Comparison of ENCODE assay signal across 16 cellular contexts in the genomic region with DNA sequence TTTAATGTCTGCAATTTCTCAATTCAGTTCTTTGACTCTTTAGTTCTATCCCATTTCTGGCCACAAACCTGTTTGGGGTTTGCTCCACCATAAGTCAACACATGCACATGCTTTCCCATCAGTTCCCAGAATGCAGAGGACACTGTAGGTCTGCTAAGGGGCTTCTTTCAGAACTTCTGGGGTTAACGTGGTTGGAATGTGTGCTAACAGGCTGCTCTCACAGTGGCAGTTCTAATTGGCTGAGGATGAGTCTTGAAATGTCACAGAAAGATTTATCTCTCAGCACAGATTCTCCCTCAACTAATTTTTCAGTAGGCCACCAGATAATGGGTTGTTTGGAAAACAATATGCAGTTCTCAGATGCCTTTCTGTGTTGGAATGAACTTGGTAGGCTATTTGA.
"Had no signal": no experiment of that assay in that cellular context is flagged by ENCODE, and none has a peak within 500 bp of the region (broad histone marks: within the 10 kb centered on the region; RNA-seq: fewer than 3 reads in every experiment).

No MANE protein-coding gene starts in this region.

- H3K27me3 ChIP-seq: esophagus squamous epithelium, gastrocnemius medialis, heart right ventricle, right atrium auricular region, spleen, tibial nerve, vagina had no signal

- ATAC-seq: activated CD8-positive, alpha-beta memory T cell treated with anti-CD3 and anti-CD28 coated beads, Interleukin-2, amount 10 ng/mL, durations not matched to agents 7 days and 5 days; gastrocnemius medialis; heart right ventricle; stimulated activated memory B cell treated with anti-CD40 and anti-IgM and Interleukin-4, amounts not matched to agents 10 μg/mL and 1 μg/mL and 100 μg/mL, for 72 hours had no signal

- H3K36me3 ChIP-seq: esophagus squamous epithelium, gastrocnemius medialis, heart right ventricle, left ventricle myocardium inferior, right atrium auricular region, spleen, tibial nerve, vagina had no signal

- H3K4me1 ChIP-seq: gastrocnemius medialis, spleen, vagina had no signal

- H3K27ac ChIP-seq: gastrocnemius medialis, spleen, vagina had no signal

- H3K9me3 ChIP-seq: gastrocnemius medialis, left ventricle myocardium inferior, right atrium auricular region, tibial nerve, vagina had no signal

- H3K4me3 ChIP-seq: esophagus squamous epithelium, gastrocnemius medialis, heart right ventricle, left ventricle myocardium inferior, right atrium auricular region, spleen, tibial nerve, vagina had no signal

- DNase-seq: activated CD4-positive, alpha-beta T cell treated with anti-CD3 and anti-CD28 coated beads, Interleukin-2, amount 50 U/mL, for 4 hours; activated CD8-positive, alpha-beta memory T cell treated with anti-CD3 and anti-CD28 coated beads, Interleukin-2, amount 10 ng/mL, durations not matched to agents 7 days and 5 days; activated effector memory CD4-positive, alpha-beta T cell treated with Interleukin-2 at 50 U/mL for 16 hours; activated T-cell treated with anti-CD3 and anti-CD28 coated beads, Interleukin-2, amount 50 U/mL, for 24 hours; esophagus squamous epithelium; gastrocnemius medialis; heart right ventricle; kidney; left ventricle myocardium inferior; mesendoderm; spleen; stimulated activated CD4-positive, alpha-beta T cell treated with anti-CD3 and anti-CD28 coated beads, Interleukin-1b, Interleukin-23, amount 100 ng/mL, for 48 hours had no signal
